ENCODE assay signal across 16 cellular contexts in genomic region chr11:15704064-15704463, GRCh38.
"Had no signal": no experiment of that assay in that cellular context is flagged by ENCODE, and none has a peak within 500 bp of the region (broad histone marks: within the 10 kb centered on the region; RNA-seq: fewer than 3 reads in every experiment).

No MANE protein-coding gene starts in this region.

- H3K4me1 ChIP-seq: foreskin keratinocyte had no signal

- H3K4me3 Mint-ChIP-seq: effector memory CD8-positive, alpha-beta T cell; naive thymus-derived CD4-positive, alpha-beta T cell; nephron progenitor cell had no signal

- H3K27ac ChIP-seq: esophagus squamous epithelium, foreskin keratinocyte, neutrophil, psoas muscle, tibial nerve had no signal

- H3K9me3 ChIP-seq: esophagus squamous epithelium, neutrophil, psoas muscle had no signal

- H3K36me3 ChIP-seq: esophagus squamous epithelium, neutrophil, tibial nerve had no signal

- DNase-seq: effector memory CD8-positive, alpha-beta T cell; esophagus squamous epithelium; foreskin keratinocyte; kidney; left cardiac atrium; left ventricle myocardium superior; naive thymus-derived CD4-positive, alpha-beta T cell; nephron progenitor cell; psoas muscle; retina; stimulated activated CD4-positive, alpha-beta T cell treated with anti-CD3 and anti-CD28 coated beads, Interleukin-2, amount 100 ng/mL, for 24 hours; stimulated activated CD4-positive, alpha-beta T cell treated with anti-CD3 and anti-CD28 coated beads, Interleukin-4, amount 100 ng/mL, for 4 hours; stimulated activated naive CD4-positive, alpha-beta T cell had no signal

- H3K27me3 Mint-ChIP-seq: effector memory CD8-positive, alpha-beta T cell had no signal

- H3K4me3 ChIP-seq: esophagus squamous epithelium, psoas muscle, tibial nerve had no signal

- H3K27me3 ChIP-seq: foreskin keratinocyte, neutrophil, tibial nerve had no signal

- H3K27ac Mint-ChIP-seq: effector memory CD8-positive, alpha-beta T cell; naive thymus-derived CD4-positive, alpha-beta T cell; nephron progenitor cell had no signal

- H3K36me3 Mint-ChIP-seq: naive thymus-derived CD4-positive, alpha-beta T cell had no signal

- ATAC-seq: effector memory CD8-positive, alpha-beta T cell; foreskin keratinocyte; left cardiac atrium; left ventricle myocardium superior; naive thymus-derived CD4-positive, alpha-beta T cell; psoas muscle; sciatic nerve had no signal

- H3K4me1 Mint-ChIP-seq: naive thymus-derived CD4-positive, alpha-beta T cell had no signal
